Comparison of ENCODE assay signal across 14 cellular contexts in the genomic region with DNA sequence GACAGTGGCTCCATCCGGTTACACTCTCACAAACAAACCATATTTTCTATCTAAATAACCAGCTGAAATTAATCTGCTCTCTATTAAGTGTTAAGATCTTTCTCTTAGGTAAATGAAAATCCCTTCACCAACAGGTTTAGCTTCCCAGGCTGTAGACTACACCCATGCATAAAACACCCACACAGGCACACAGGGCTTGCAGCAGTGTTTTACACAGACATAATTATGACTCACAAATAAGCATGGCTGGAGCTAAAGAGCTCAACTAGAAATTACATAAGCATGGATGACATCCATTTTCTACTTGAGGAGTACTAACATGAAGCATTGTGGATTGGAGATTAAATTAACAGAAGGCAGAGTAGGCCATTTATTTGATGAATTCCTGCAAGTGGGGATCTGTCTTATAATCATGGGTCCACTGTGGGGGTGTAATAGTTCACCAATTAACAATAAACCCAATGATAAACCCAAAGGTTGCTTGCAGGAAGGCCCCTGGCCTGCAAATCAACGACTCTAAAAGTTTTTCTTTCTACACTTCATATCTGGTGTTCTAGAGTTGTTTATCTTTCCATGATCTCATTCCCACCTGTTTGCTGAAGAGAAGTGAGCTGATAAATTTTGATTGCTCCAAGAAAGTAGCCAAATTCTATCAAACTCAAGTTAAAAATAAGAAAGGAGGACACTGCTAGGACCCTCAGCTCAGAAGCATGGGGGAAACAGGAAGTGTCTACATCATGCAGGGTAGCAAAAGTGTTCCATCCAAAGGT. TPM values are rescaled to one million over a fixed set of nuclear protein-coding genes. Genes with fewer than 3 reads are reported as not detected.
A peak's percentile ranks its signal among the peaks of the same experiment; 100 is the strongest.
DNase-seq lines count a peak whose midpoint lies in the region; ATAC-seq lines count a peak whose summit lies in the region.
"Had no signal": no experiment of that assay in that cellular context is flagged by ENCODE, and none has a peak within 500 bp of the region (broad histone marks: within the 10 kb centered on the region; RNA-seq: fewer than 3 reads in every experiment).

No MANE protein-coding gene starts in this region.

- H3K9me3 Mint-ChIP-seq in T-helper 2 cell treated with Interferon-gamma antibody and Interleukin-4, amounts not matched to agents 5 μg/mL and 100 μg/mL, for 36 hours, result peaks cover 18% of the 10 kb centered on the region
- H3K9me3 Mint-ChIP-seq: nephron had no signal

- H3K27me3 Mint-ChIP-seq in T-helper 2 cell treated with Interferon-gamma antibody and Interleukin-4, amounts not matched to agents 5 μg/mL and 100 μg/mL, for 36 hours (ENCODE audit: low read depth), result no peaks in the 10 kb centered on the region

- H3K4me1 Mint-ChIP-seq in T-helper 2 cell treated with Interferon-gamma antibody and Interleukin-4, amounts not matched to agents 5 μg/mL and 100 μg/mL, for 36 hours (ENCODE audit: low read depth), result peaks cover 61% of the 10 kb centered on the region
- H3K4me1 Mint-ChIP-seq: brain, nephron had no signal

- peaks cover 14% of the 10 kb centered on the region for H3K36me3 Mint-ChIP-seq in T-helper 2 cell treated with Interferon-gamma antibody and Interleukin-4, amounts not matched to agents 5 μg/mL and 100 μg/mL, for 36 hours (ENCODE audit: low read depth)
- H3K36me3 Mint-ChIP-seq: brain had no signal

- H3K27ac ChIP-seq in caudate nucleus (ENCODE audit: low read depth, low read length), result no peak overlapping the region
- H3K27ac ChIP-seq: A549 had no signal

- H3K4me3 Mint-ChIP-seq in T-helper 2 cell treated with Interferon-gamma antibody and Interleukin-4, amounts not matched to agents 5 μg/mL and 100 μg/mL, for 36 hours, result peak overlapping the region; percentile 75
- H3K4me3 Mint-ChIP-seq: brain, nephron had no signal

- H3K27ac Mint-ChIP-seq in T-helper 2 cell treated with Interferon-gamma antibody and Interleukin-4, amounts not matched to agents 5 μg/mL and 100 μg/mL, for 36 hours, result peak overlapping the region; percentile 94
- H3K27ac Mint-ChIP-seq: nephron had no signal

- no peak for ATAC-seq in HG03442 (IDR thresholded peaks at IDR 0.05; ENCODE audit: unreplicated experiment)
- ATAC-seq in HG02884 (IDR thresholded peaks at IDR 0.05; ENCODE audit: unreplicated experiment), result no peak
- ATAC-seq: A549 had no signal

- DNase-seq in T-helper 2 cell treated with Interferon-gamma antibody and Interleukin-4, amounts not matched to agents 5 μg/mL and 100 μg/mL, for 36 hours (ENCODE audit: low spot score), result peak; percentile 32
- no peak for DNase-seq in T-helper 2 cell
- DNase-seq in RPMI7951 (ENCODE audit: low read depth), result peak; percentile 10
- DNase-seq in caudate nucleus (lab: John Stamatoyannopoulos, UW), result peak in 40 of 61 donors; percentile 1 to 90 (median 22)
- DNase-seq in non-pigmented ciliary epithelial cell (ENCODE audit: low read depth), result peak; percentile 18
- no peak for DNase-seq in NCI-H1694 (lab: John Stamatoyannopoulos, UW)
- DNase-seq: DMS79 treated with DMSO at 0.1 percent for 48 hours, NCI-H1105, NCI-H748 treated with DMSO at 0.1 percent for 48 hours had no signal

RNA-seq across cellular contexts. Expression of a gene that starts 33.8 kb away (rescaled TPM):
- 4.8 and 5.6 TPM in 2 replicates for total RNA-seq in RPMI7951 (2014; rRNA removed; shearing (Covaris generic))

Comparison
In these comparisons a context has a peak if more than half of its experiments do, and no peak if none do; other contexts are left out.
1. DNase-seq: peak in T-helper 2 cell treated with Interferon-gamma antibody and Interleukin-4, amounts not matched to agents 5 μg/mL and 100 μg/mL, for 36 hours (single experiment), RPMI7951 (single experiment), caudate nucleus (40 of 61) and non-pigmented ciliary epithelial cell (single experiment); none in T-helper 2 cell (0 of 5) and NCI-H1694 (single experiment).